Comparison of ENCODE assay signal across 13 cellular contexts in the genomic region with DNA sequence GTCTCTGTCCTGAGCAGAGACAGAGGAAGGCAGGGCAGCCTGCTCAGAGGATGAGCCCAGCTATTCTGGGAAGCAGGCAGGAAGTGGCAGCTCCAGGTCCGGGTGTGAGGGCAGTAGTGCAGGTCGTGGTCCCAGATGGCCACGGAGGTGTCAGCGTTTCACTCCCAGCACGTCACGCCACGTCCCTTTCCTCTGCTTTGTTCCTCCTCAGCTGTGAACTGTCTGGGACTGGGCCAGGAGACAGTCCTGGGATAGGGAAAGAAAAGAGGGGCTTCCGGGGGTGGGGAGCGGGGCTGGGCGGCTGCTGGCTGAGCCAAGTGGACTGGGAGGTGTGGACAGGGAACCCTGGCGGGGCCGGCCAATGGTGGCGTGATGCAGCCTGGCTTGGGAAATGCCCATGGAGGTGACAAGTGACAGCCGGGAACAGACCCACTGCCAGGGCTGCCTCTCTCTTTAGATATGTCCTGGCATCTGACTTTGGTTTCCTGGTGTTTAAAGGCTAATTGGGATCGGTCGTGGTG.
DNase-seq lines count a peak whose midpoint lies in the region; ATAC-seq and TF ChIP-seq lines count a peak whose summit lies in the region.
"Had no signal": no experiment of that assay in that cellular context is flagged by ENCODE, and none has a peak within 500 bp of the region (broad histone marks: within the 10 kb centered on the region; RNA-seq: fewer than 3 reads in every experiment).

No MANE protein-coding gene starts in this region.

- no peak for TF ChIP-seq CTCF in SK-N-SH (IDR thresholded peaks at IDR 0.05)
- no peak for TF ChIP-seq CTCF in sigmoid colon (IDR thresholded peaks at IDR 0.05)

- H3K4me3 ChIP-seq in SK-N-SH (ENCODE audit: low read depth in 2 of 2, low read length in 1 of 2) (no peak overlapping the region), sigmoid colon (no peak overlapping the region), SJCRH30 (no peak overlapping the region)
- H3K4me3 ChIP-seq: gastrocnemius medialis had no signal

- no peaks in the 10 kb centered on the region for H3K36me3 ChIP-seq in SK-N-SH (replicated peaks in 1 of 2; ENCODE audit: control insufficient read depth in 1 of 2, insufficient read depth in 2 of 2, low read length in 1 of 2)
- H3K36me3 ChIP-seq in sigmoid colon = no peaks in the 10 kb centered on the region
- no peaks in the 10 kb centered on the region for H3K36me3 ChIP-seq in SJCRH30
- H3K36me3 ChIP-seq: gastrocnemius medialis, WERI-Rb-1 had no signal

- ATAC-seq in SK-N-SH treated with all-trans-retinoic acid at 6 μM for 48 hours (no peak), left ventricle myocardium superior (peak; percentile 85), HG02973 (IDR thresholded peaks at IDR 0.05; ENCODE audit: unreplicated experiment) (no peak)
- ATAC-seq: gastrocnemius medialis had no signal

- H3K27me3 ChIP-seq in SK-N-SH (ENCODE audit: insufficient read depth) (no peaks in the 10 kb centered on the region), sigmoid colon (peaks cover 0 to 8% (median 0%) of the 10 kb centered on the region in 3 donors), SJCRH30 (0 out of 2 replicates have a peak, but pooled peaks cover 2% of the 10 kb centered on the region)
- H3K27me3 ChIP-seq: gastrocnemius medialis had no signal

- H3K9me3 Mint-ChIP-seq in activated CD4-positive, alpha-beta memory T cell treated with anti-CD3 and anti-CD28 coated beads for 36 hours = no peaks in the 10 kb centered on the region

- H2AFZ ChIP-seq in SK-N-SH (ENCODE audit: low read depth) = no peak overlapping the region

- no peaks in the 10 kb centered on the region for H3K27me3 Mint-ChIP-seq in activated CD4-positive, alpha-beta memory T cell treated with anti-CD3 and anti-CD28 coated beads for 36 hours

- H3K9ac ChIP-seq in SK-N-SH = no peak overlapping the region

- no peak for TF ChIP-seq RAD21 in SK-N-SH (IDR thresholded peaks at IDR 0.05; ENCODE audit: low read length)

- no peak overlapping the region for H3K27ac ChIP-seq in SK-N-SH (ENCODE audit: low read depth in 2 of 2, low read length in 1 of 2)
- no peak overlapping the region for H3K27ac ChIP-seq in sigmoid colon
- no peak overlapping the region for H3K27ac ChIP-seq in SJCRH30
- H3K27ac ChIP-seq: 22Rv1, gastrocnemius medialis, WERI-Rb-1 had no signal

- CTCF ChIA-PET in SK-N-SH (lab: Yijun Ruan, JAX) = interaction anchor here (1.1 to 2.8 kb wide), 5 partner anchors 19 to 380 kb away, joined by 3 to 17 read pairs (median 5); no protein-coding TSS in a partner anchor
- CTCF ChIA-PET in activated CD4-positive, alpha-beta memory T cell treated with anti-CD3 and anti-CD28 coated beads for 36 hours (lab: Charles Lee) = no interaction called here

- no peak overlapping the region for H3K4me2 ChIP-seq in SK-N-SH

- H3K4me1 Mint-ChIP-seq in activated CD4-positive, alpha-beta memory T cell treated with anti-CD3 and anti-CD28 coated beads for 36 hours (ENCODE audit: low read depth) = peaks cover 2% of the 10 kb centered on the region

- H3K4me3 Mint-ChIP-seq in activated CD4-positive, alpha-beta memory T cell treated with anti-CD3 and anti-CD28 coated beads for 36 hours = no peak overlapping the region

- DNase-seq in SK-N-SH = peak; percentile 21
- peak; percentile 6 for DNase-seq in activated CD4-positive, alpha-beta memory T cell treated with anti-CD3 and anti-CD28 coated beads for 36 hours
- peak; percentile 83 for DNase-seq in left ventricle myocardium superior
- DNase-seq in sigmoid colon = peak; percentile 59
- DNase-seq in NCI-H526 treated with DMSO at 0.1 percent for 48 hours (lab: John Stamatoyannopoulos, UW) = no peak
- DNase-seq in SJCRH30 = no peak
- DNase-seq: NCI-H1694, NCI-H446 treated with DMSO at 0.1 percent for 48 hours, WERI-Rb-1 had no signal

- TF ChIP-seq EP300 in SK-N-SH (IDR thresholded peaks at IDR 0.05; ENCODE audit: borderline replicate concordance in 1 of 2, low read depth in 1 of 2, low read length in 1 of 2) = no peak
- TF ChIP-seq EP300 in sigmoid colon (IDR thresholded peaks at IDR 0.05) = no peak

- H3K36me3 Mint-ChIP-seq in activated CD4-positive, alpha-beta memory T cell treated with anti-CD3 and anti-CD28 coated beads for 36 hours = no peaks in the 10 kb centered on the region

- intact Hi-C loops in activated CD4-positive, alpha-beta memory T cell treated with anti-CD3 and anti-CD28 coated beads for 36 hours (cut with micrococcal nuclease) = no loop called here
- intact Hi-C loops in left ventricle myocardium superior (cut with micrococcal nuclease) = loop anchor here (10.0 kb wide), 1 partner anchor 45 kb away; no protein-coding TSS in a partner anchor
- intact Hi-C loops in sigmoid colon (cut with DNase I) = no loop called here

- H3F3A ChIP-seq in SK-N-SH (replicated peaks; ENCODE audit: insufficient read depth) = no peaks in the 10 kb centered on the region

- no peak overlapping the region for H3K27ac Mint-ChIP-seq in activated CD4-positive, alpha-beta memory T cell treated with anti-CD3 and anti-CD28 coated beads for 36 hours

- POLR2A ChIA-PET in SK-N-SH (lab: Yijun Ruan, JAX) = no interaction called here
- POLR2A ChIA-PET in activated CD4-positive, alpha-beta memory T cell treated with anti-CD3 and anti-CD28 coated beads for 36 hours (lab: Charles Lee) = no interaction called here

- no peaks in the 10 kb centered on the region for H3K9me3 ChIP-seq in SK-N-SH
- H3K9me3 ChIP-seq in sigmoid colon = no peaks in the 10 kb centered on the region
- no peaks in the 10 kb centered on the region for H3K9me3 ChIP-seq in SJCRH30 (replicated peaks)
- H3K9me3 ChIP-seq: gastrocnemius medialis had no signal

- no peaks in the 10 kb centered on the region for H3K79me2 ChIP-seq in SK-N-SH (ENCODE audit: insufficient read depth)

- WGBS in SK-N-SH (ENCODE audit: low lambda C conversion rate) = 58% methylated on average over 16 of the region's 16 CpGs
- 81 to 89% methylated on average over 16 of the region's 16 CpGs for WGBS in sigmoid colon, 2 donors

- peaks cover 0 to 9% of the 10 kb centered on the region in 2 experiments; a peak in 1 of 4 replicates for H3K4me1 ChIP-seq in SK-N-SH (ENCODE audit: control insufficient read depth in 1 of 2, insufficient read depth in 2 of 2, low read depth in 1 of 2, low read length in 1 of 2)
- no peaks in the 10 kb centered on the region for H3K4me1 ChIP-seq in sigmoid colon
- H3K4me1 ChIP-seq in SJCRH30 = no peaks in the 10 kb centered on the region
- H3K4me1 ChIP-seq: gastrocnemius medialis had no signal

- H3K9me2 ChIP-seq in SK-N-SH = no peaks in the 10 kb centered on the region

- no peak for TF ChIP-seq POLR2A in sigmoid colon (IDR thresholded peaks at IDR 0.05)

- H4K20me1 ChIP-seq in SK-N-SH (ENCODE audit: insufficient read depth) = no peaks in the 10 kb centered on the region

TF ChIP-seq in SK-N-SH, 30 proteins besides CTCF, POLR2A, EP300 and RAD21:
- TF ChIP-seq FOXM1 (IDR thresholded peaks at IDR 0.05; ENCODE audit: low read depth) (no peak), EZH2phosphoT487 (IDR thresholded peaks at IDR 0.05; ENCODE audit: borderline replicate concordance, low read depth) (no peak), FOXJ3 (CRISPR knock-in tag; IDR thresholded peaks at IDR 0.05) (no peak), TEAD4 (IDR thresholded peaks at IDR 0.05; ENCODE audit: borderline replicate concordance, insufficient read depth) (no peak)

TF ChIP-seq in SK-N-SH treated with all-trans-retinoic acid at 6 μM for 48 hours, 23 proteins besides CTCF, POLR2A, EP300 and RAD21:
- no peak for TF ChIP-seq ARNTL (CRISPR knock-in tag; IDR thresholded peaks at IDR 0.05; ENCODE audit: borderline replicate concordance, low read depth)
- TF ChIP-seq, protein P1, sequence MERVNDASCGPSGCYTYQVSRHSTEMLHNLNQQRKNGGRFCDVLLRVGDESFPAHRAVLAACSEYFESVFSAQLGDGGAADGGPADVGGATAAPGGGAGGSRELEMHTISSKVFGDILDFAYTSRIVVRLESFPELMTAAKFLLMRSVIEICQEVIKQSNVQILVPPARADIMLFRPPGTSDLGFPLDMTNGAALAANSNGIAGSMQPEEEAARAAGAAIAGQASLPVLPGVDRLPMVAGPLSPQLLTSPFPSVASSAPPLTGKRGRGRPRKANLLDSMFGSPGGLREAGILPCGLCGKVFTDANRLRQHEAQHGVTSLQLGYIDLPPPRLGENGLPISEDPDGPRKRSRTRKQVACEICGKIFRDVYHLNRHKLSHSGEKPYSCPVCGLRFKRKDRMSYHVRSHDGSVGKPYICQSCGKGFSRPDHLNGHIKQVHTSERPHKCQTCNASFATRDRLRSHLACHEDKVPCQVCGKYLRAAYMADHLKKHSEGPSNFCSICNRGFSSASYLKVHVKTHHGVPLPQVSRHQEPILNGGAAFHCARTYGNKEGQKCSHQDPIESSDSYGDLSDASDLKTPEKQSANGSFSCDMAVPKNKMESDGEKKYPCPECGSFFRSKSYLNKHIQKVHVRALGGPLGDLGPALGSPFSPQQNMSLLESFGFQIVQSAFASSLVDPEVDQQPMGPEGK (CRISPR knock-in tag; IDR thresholded peaks at IDR 0.05; ENCODE audit: borderline replicate concordance) = no peak
- TF ChIP-seq ZFP3 (CRISPR knock-in tag; IDR thresholded peaks at IDR 0.05) = no peak

Comparison
In these comparisons a context has a peak if more than half of its experiments do, and no peak if none do; other contexts are left out.
1. DNase-seq: peak in SK-N-SH (single experiment), activated CD4-positive, alpha-beta memory T cell treated with anti-CD3 and anti-CD28 coated beads for 36 hours (single experiment), left ventricle myocardium superior (single experiment) and sigmoid colon (single experiment); none in NCI-H526 treated with DMSO at 0.1 percent for 48 hours (single experiment) and SJCRH30 (0 of 2).